ENCODE assay signal across 18 cellular contexts in genomic region chr9:129953736-129954135, GRCh38.
DNase-seq lines count a peak whose midpoint lies in the region; ATAC-seq, FAIRE-seq and TF ChIP-seq lines count a peak whose summit lies in the region.
"Had no signal": no experiment of that assay in that cellular context is flagged by ENCODE, and none has a peak within 500 bp of the region (broad histone marks: within the 10 kb centered on the region; RNA-seq: fewer than 3 reads in every experiment).

No MANE protein-coding gene starts in this region.

- H3K4me3 Mint-ChIP-seq in activated CD4-positive, alpha-beta T cell treated with anti-CD3 and anti-CD28 coated beads for 36 hours: no peak overlapping the region
- H3K4me3 Mint-ChIP-seq in stimulated activated naive CD8-positive, alpha-beta T cell treated with anti-CD3 and anti-CD28 coated beads, Interleukin-15, Interleukin-2, amounts not matched to agents 100 ng/mL and 50 ng/mL, for 24 hours: no peak overlapping the region
- H3K4me3 Mint-ChIP-seq in stimulated activated naive CD8-positive, alpha-beta T cell treated with anti-CD3 and anti-CD28 coated beads, Interleukin-15, amount 100 ng/mL, for 72 hours: no peak overlapping the region

- intact Hi-C loops in activated CD4-positive, alpha-beta T cell treated with anti-CD3 and anti-CD28 coated beads for 36 hours (cut with DNase I, micrococcal nuclease): no loop called here
- intact Hi-C loops in esophagus muscularis mucosa (cut with DNase I): no loop called here

- no peak for TF ChIP-seq EP300 in esophagus muscularis mucosa (IDR thresholded peaks at IDR 0.05)

- DNase-seq in activated CD4-positive, alpha-beta T cell treated with anti-CD3 and anti-CD28 coated beads for 36 hours: no peak
- no peak for DNase-seq in activated CD4-positive, alpha-beta T cell treated with anti-CD3 and anti-CD28 coated beads, Interleukin-2, amount 50 U/mL, for 48 hours
- DNase-seq in stimulated activated naive CD8-positive, alpha-beta T cell treated with anti-CD3 and anti-CD28 coated beads, Interleukin-15, amount 100 ng/mL, for 72 hours: no peak
- DNase-seq in esophagus muscularis mucosa (ENCODE audit: extremely low spot score) (no peak), HEK293T (ENCODE audit: extremely low spot score) (no peak), RCC 7860 (ENCODE audit: low spot score) (no peak)
- DNase-seq: 8988T, DMS 273 treated with DMSO at 0.1 percent for 48 hours, GF-D8, NCI-H1436 treated with DMSO at 0.1 percent for 48 hours, NCI-H2029 treated with DMSO at 0.1 percent for 48 hours, NCI-H748 treated with DMSO at 0.1 percent for 48 hours, PC-9 had no signal

- peaks cover 62% of the 10 kb centered on the region for H3K4me1 Mint-ChIP-seq in activated CD4-positive, alpha-beta T cell treated with anti-CD3 and anti-CD28 coated beads for 36 hours
- peaks cover 67% of the 10 kb centered on the region for H3K4me1 Mint-ChIP-seq in stimulated activated naive CD8-positive, alpha-beta T cell treated with anti-CD3 and anti-CD28 coated beads, Interleukin-15, Interleukin-2, amounts not matched to agents 100 ng/mL and 50 ng/mL, for 24 hours (ENCODE audit: low read depth)
- H3K4me1 Mint-ChIP-seq in stimulated activated naive CD8-positive, alpha-beta T cell treated with anti-CD3 and anti-CD28 coated beads, Interleukin-15, amount 100 ng/mL, for 72 hours: peaks cover 66% of the 10 kb centered on the region

- H3K4me1 ChIP-seq in esophagus muscularis mucosa: peaks cover 0 to 50% (median 46%) of the 10 kb centered on the region in 4 donors

- no peak for TF ChIP-seq CTCF in esophagus muscularis mucosa (IDR thresholded peaks at IDR 0.05)

- H3K27me3 Mint-ChIP-seq in activated CD4-positive, alpha-beta T cell treated with anti-CD3 and anti-CD28 coated beads for 36 hours: no peaks in the 10 kb centered on the region
- H3K27me3 Mint-ChIP-seq in stimulated activated naive CD8-positive, alpha-beta T cell treated with anti-CD3 and anti-CD28 coated beads, Interleukin-15, Interleukin-2, amounts not matched to agents 100 ng/mL and 50 ng/mL, for 24 hours: no peaks in the 10 kb centered on the region
- H3K27me3 Mint-ChIP-seq in stimulated activated naive CD8-positive, alpha-beta T cell treated with anti-CD3 and anti-CD28 coated beads, Interleukin-15, amount 100 ng/mL, for 72 hours: no peaks in the 10 kb centered on the region

- TF ChIP-seq POLR2A in esophagus muscularis mucosa (IDR thresholded peaks at IDR 0.05; ENCODE audit: low read depth): no peak

- no peak for FAIRE-seq in RCC 7860 (lab: Jason Lieb, UNC)
- FAIRE-seq: H1 had no signal

- H3K27me3 ChIP-seq in esophagus muscularis mucosa: no peaks in the 10 kb centered on the region
- H3K27me3 ChIP-seq: BLaER1 treated with 17β-estradiol and CSF1 and Interleukin-3, amounts not matched to agents 10 nM and 100 nM had no signal

- peaks cover 71% of the 10 kb centered on the region for H3K36me3 Mint-ChIP-seq in activated CD4-positive, alpha-beta T cell treated with anti-CD3 and anti-CD28 coated beads for 36 hours (ENCODE audit: low read depth)
- H3K36me3 Mint-ChIP-seq in stimulated activated naive CD8-positive, alpha-beta T cell treated with anti-CD3 and anti-CD28 coated beads, Interleukin-15, Interleukin-2, amounts not matched to agents 100 ng/mL and 50 ng/mL, for 24 hours (ENCODE audit: low read depth): peaks cover 88% of the 10 kb centered on the region

- POLR2A ChIA-PET in activated CD4-positive, alpha-beta T cell treated with anti-CD3 and anti-CD28 coated beads for 36 hours (lab: Charles Lee): no interaction called here
- POLR2A ChIA-PET in HEK293T (lab: Yijun Ruan, JAX): no interaction called here

- no peaks in the 10 kb centered on the region for H3K9me3 ChIP-seq in esophagus muscularis mucosa

- peak overlapping the region; percentile 31 for H3K27ac Mint-ChIP-seq in activated CD4-positive, alpha-beta T cell treated with anti-CD3 and anti-CD28 coated beads for 36 hours
- peak overlapping the region; percentile 51 for H3K27ac Mint-ChIP-seq in stimulated activated naive CD8-positive, alpha-beta T cell treated with anti-CD3 and anti-CD28 coated beads, Interleukin-15, Interleukin-2, amounts not matched to agents 100 ng/mL and 50 ng/mL, for 24 hours
- peak overlapping the region in 1 of 2 donors; percentile 71 for H3K27ac Mint-ChIP-seq in stimulated activated naive CD8-positive, alpha-beta T cell treated with anti-CD3 and anti-CD28 coated beads, Interleukin-15, amount 100 ng/mL, for 72 hours

- no peak overlapping the region for H3K4me3 ChIP-seq in esophagus muscularis mucosa
- H3K4me3 ChIP-seq: BLaER1 treated with 17β-estradiol and CSF1 and Interleukin-3, amounts not matched to agents 10 nM and 100 nM; PC-9 had no signal

- no peak for ATAC-seq in activated CD4-positive, alpha-beta T cell treated with anti-CD3 and anti-CD28 coated beads for 36 hours
- ATAC-seq in stimulated activated naive CD8-positive, alpha-beta T cell treated with anti-CD3 and anti-CD28 coated beads, Interleukin-15, amount 100 ng/mL, for 72 hours: no peak
- ATAC-seq in GM18867 (IDR thresholded peaks at IDR 0.05; ENCODE audit: unreplicated experiment): no peak

- peak overlapping the region in 3 of 4 donors; percentile 29 to 82 (median 79) for H3K27ac ChIP-seq in esophagus muscularis mucosa (replicated peaks in 1 of 4)
- H3K27ac ChIP-seq: KMS-11, PC-9 had no signal

- CTCF ChIA-PET in activated CD4-positive, alpha-beta T cell treated with anti-CD3 and anti-CD28 coated beads for 36 hours (lab: Charles Lee): no interaction called here
- CTCF ChIA-PET in HEK293T (lab: Yijun Ruan, JAX): no interaction called here

- WGBS in esophagus muscularis mucosa: 85% methylated on average over 1 of the region's 1 CpG

- peaks cover 21 to 63% (median 39%) of the 10 kb centered on the region in 4 donors for H3K36me3 ChIP-seq in esophagus muscularis mucosa

- H3K9me3 Mint-ChIP-seq in activated CD4-positive, alpha-beta T cell treated with anti-CD3 and anti-CD28 coated beads for 36 hours (ENCODE audit: low read depth): no peaks in the 10 kb centered on the region
- no peaks in the 10 kb centered on the region for H3K9me3 Mint-ChIP-seq in stimulated activated naive CD8-positive, alpha-beta T cell treated with anti-CD3 and anti-CD28 coated beads, Interleukin-15, Interleukin-2, amounts not matched to agents 100 ng/mL and 50 ng/mL, for 24 hours
- H3K9me3 Mint-ChIP-seq in stimulated activated naive CD8-positive, alpha-beta T cell treated with anti-CD3 and anti-CD28 coated beads, Interleukin-15, amount 100 ng/mL, for 72 hours: no peaks in the 10 kb centered on the region

TF ChIP-seq in HEK293T, 16 proteins besides CTCF, POLR2A, EP300 and RAD21:
- TF ChIP-seq CTBP1 (IDR thresholded peaks at IDR 0.05; ENCODE audit: borderline replicate concordance) (no peak), LEF1 (IDR thresholded peaks at IDR 0.05; ENCODE audit: borderline replicate concordance) (no peak), FOXA1 (IDR thresholded peaks at IDR 0.05) (no peak), ELF4 (IDR thresholded peaks at IDR 0.05) (no peak)
